Comparison of ENCODE assay signal across 8 cellular contexts in the genomic region with DNA sequence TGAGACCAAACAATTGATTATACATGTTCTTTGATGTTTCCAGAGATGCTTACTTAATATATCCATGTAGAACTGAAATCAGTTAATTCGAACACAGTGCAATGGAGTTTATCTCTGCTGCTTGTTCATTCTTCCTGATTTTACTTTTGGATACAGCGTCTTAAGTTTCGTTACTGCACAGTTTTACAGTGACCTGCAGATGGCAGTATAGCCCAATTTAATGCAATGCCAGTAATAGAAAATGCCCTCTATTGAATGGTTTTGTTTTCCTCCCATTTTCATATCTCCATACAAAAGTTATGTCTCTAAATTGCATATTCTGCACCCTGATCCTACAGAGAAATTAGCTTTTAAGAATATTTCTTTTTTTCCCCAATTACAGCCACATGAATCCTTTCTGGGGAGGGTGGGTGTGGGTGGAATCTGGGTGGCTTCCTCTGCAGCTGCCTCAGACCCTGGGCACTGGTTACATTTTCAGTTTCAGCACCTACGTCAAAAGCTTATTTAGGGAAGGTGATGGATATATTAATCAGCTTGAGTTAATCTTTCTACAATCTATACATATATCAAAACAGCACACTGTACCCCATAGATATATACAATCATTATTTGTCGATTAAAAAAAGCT.
A peak's percentile ranks its signal among the peaks of the same experiment; 100 is the strongest.
DNase-seq lines count a peak whose midpoint lies in the region; ATAC-seq, FAIRE-seq and TF ChIP-seq lines count a peak whose summit lies in the region.

No MANE protein-coding gene starts in this region.

- no peak for FAIRE-seq in D721Med (lab: Jason Lieb, UNC)
- peak; percentile 13 for FAIRE-seq in HTR-8/SVneo (lab: Jason Lieb, UNC)

- DNase-seq in D721Med (ENCODE audit: insufficient read length, low spot score) (no peak), HTR-8/SVneo (ENCODE audit: insufficient read length, low spot score) (peak; percentile 24), SJCRH30 (peak; percentile 2 to 65), T47D (ENCODE audit: low read depth in 1 of 2, low spot score in 1 of 2) (peak; percentile 40 to 70), left kidney (ENCODE audit: low read depth, low spot score) (peak; percentile 77), tibial artery (no peak)

- no peaks in the 10 kb centered on the region for H3K9me3 ChIP-seq in SJCRH30 (replicated peaks)
- H3K9me3 ChIP-seq in tibial artery = no peaks in the 10 kb centered on the region

- intact Hi-C loops in tibial artery (cut with DNase I; ENCODE audit: low total_unique reads) = no loop called here

- H3K27ac ChIP-seq in SJCRH30 = no peak overlapping the region
- no peak overlapping the region for H3K27ac ChIP-seq in tibial artery

- H3K4me3 ChIP-seq in SJCRH30 (no peak overlapping the region), tibial artery (no peak overlapping the region)

- in situ Hi-C loops in T47D (cut with HindIII; ENCODE audit: low pct_unique_long_range_greater_than_20kb, low sequenced_read_pairs) = no loop called here

- no peaks in the 10 kb centered on the region for H3K36me3 ChIP-seq in SJCRH30
- H3K36me3 ChIP-seq in tibial artery = no peaks in the 10 kb centered on the region

- peak; percentile 77 for ATAC-seq in GM18907 (IDR thresholded peaks at IDR 0.05; ENCODE audit: unreplicated experiment)
- no peak for ATAC-seq in GM21526 (IDR thresholded peaks at IDR 0.05; ENCODE audit: low FRiP score, unreplicated experiment)

- H3K27me3 ChIP-seq in SJCRH30 (no peaks in the 10 kb centered on the region), tibial artery (peaks cover 0 to 6% of the 10 kb centered on the region in 2 donors)

- peak; percentile 74 for TF ChIP-seq CTCF in D721Med (IDR thresholded peaks at IDR 0.05; ENCODE audit: insufficient read depth, missing control alignments)
- TF ChIP-seq CTCF in tibial artery (IDR thresholded peaks at IDR 0.05) = peak; percentile 49 to 53

- H3K4me1 ChIP-seq in SJCRH30 (no peaks in the 10 kb centered on the region), tibial artery (no peaks in the 10 kb centered on the region)

Comparison
In these comparisons a context has a peak if more than half of its experiments do, and no peak if none do; other contexts are left out.
1. DNase-seq: peak in HTR-8/SVneo (single experiment), SJCRH30 (2 of 2), T47D (2 of 2) and left kidney (single experiment); none in D721Med (single experiment) and tibial artery (0 of 2).